Comparison of ENCODE assay signal across 21 cellular contexts in genomic region chr1:75058424-75058823, GRCh38.
A peak's percentile ranks its signal among the peaks of the same experiment; 100 is the strongest.
DNase-seq lines count a peak whose midpoint lies in the region; ATAC-seq and TF ChIP-seq lines count a peak whose summit lies in the region.
"Had no signal": no experiment of that assay in that cellular context is flagged by ENCODE, and none has a peak within 500 bp of the region (broad histone marks: within the 10 kb centered on the region; RNA-seq: fewer than 3 reads in every experiment).

No MANE protein-coding gene starts in this region.

- peak; percentile 28 for DNase-seq in SK-N-DZ (ENCODE audit: low spot score)
- no peak for DNase-seq in pons (ENCODE audit: low spot score)
- DNase-seq: 8988T; ACHN; BE2C; C1 segment of cervical spinal cord; CD4-positive, alpha-beta memory T cell; CD4-positive, CD25-positive, alpha-beta regulatory T cell; CD8-positive, alpha-beta memory T cell; COR-L47; DMS 273 treated with DMSO at 0.1 percent for 48 hours; DMS153; DMS53; DMS79; DND-41; EL; GDM1 had no signal

- ATAC-seq in SK-N-SH treated with all-trans-retinoic acid at 6 μM for 48 hours (no peak), HG02623 (IDR thresholded peaks at IDR 0.05; ENCODE audit: unreplicated experiment) (no peak), HG03439 (IDR thresholded peaks at IDR 0.05; ENCODE audit: unreplicated experiment) (no peak)
- ATAC-seq: GM12878 had no signal

TF ChIP-seq in SK-N-SH treated with all-trans-retinoic acid at 6 μM for 48 hours, 23 proteins besides CTCF, POLR2A, EP300 and RAD21:
- no peak for TF ChIP-seq RARB (CRISPR knock-in tag; IDR thresholded peaks at IDR 0.05)
- TF ChIP-seq TCF4 (CRISPR knock-in tag; IDR thresholded peaks at IDR 0.05; ENCODE audit: borderline replicate concordance): peak; percentile 88; the same call in 1 of the 2 replicates
- no peak for TF ChIP-seq BACH2 (CRISPR knock-in tag; IDR thresholded peaks at IDR 0.05; ENCODE audit: borderline replicate concordance)
- no peak for TF ChIP-seq ISL1 (CRISPR knock-in tag; IDR thresholded peaks at IDR 0.05)
- TF ChIP-seq CREB5 (CRISPR knock-in tag; IDR thresholded peaks at IDR 0.05; ENCODE audit: low read depth): no peak
TF ChIP-seq in SK-N-SH treated with all-trans-retinoic acid at 6 μM for 48 hours: peak in this region for 1.
